22 cellular contexts compared by ENCODE assay signal in genomic region chr1:159079518-159079917, GRCh38. TPM values are rescaled to one million over a fixed set of nuclear protein-coding genes. Genes with fewer than 3 reads are reported as not detected.
"Had no signal": no experiment of that assay in that cellular context is flagged by ENCODE, and none has a peak within 500 bp of the region (broad histone marks: within the 10 kb centered on the region; RNA-seq: fewer than 3 reads in every experiment).

No MANE protein-coding gene starts in this region.

- H3K27ac Mint-ChIP-seq: activated naive CD8-positive, alpha-beta T cell treated with anti-CD3 and anti-CD28 coated beads, Interleukin-2, amount 10 ng/mL, durations not matched to agents 7 days and 5 days; mesothelial cell of epicardium; nephron progenitor cell; stimulated activated naive CD8-positive, alpha-beta T cell treated with anti-CD3 and anti-CD28 coated beads, Interleukin-15, Interleukin-2, amounts not matched to agents 100 ng/mL and 50 ng/mL, for 24 hours had no signal

- H3K4me1 Mint-ChIP-seq: mesothelial cell of epicardium had no signal

- H3K9me3 Mint-ChIP-seq: activated naive CD8-positive, alpha-beta T cell treated with anti-CD3 and anti-CD28 coated beads, Interleukin-2, amount 10 ng/mL, durations not matched to agents 7 days and 5 days; activated T-cell treated with anti-CD3 and anti-CD28 coated beads, Interleukin-2, amount 50 U/mL, for 4 hours; mesothelial cell of epicardium; stimulated activated naive CD8-positive, alpha-beta T cell treated with anti-CD3 and anti-CD28 coated beads, Interleukin-15, Interleukin-2, amounts not matched to agents 100 ng/mL and 50 ng/mL, for 24 hours had no signal

- DNase-seq: activated CD4-positive, alpha-beta T cell treated with anti-CD3 and anti-CD28 coated beads, Interleukin-2, amount 50 U/mL, for 4 hours; activated CD4-positive, CD25-positive, alpha-beta regulatory T cell treated with anti-CD3 and anti-CD28 coated beads, Interleukin-2, amount 50 U/mL, for 72 hours; activated gamma-delta T cell; activated naive CD8-positive, alpha-beta T cell treated with anti-CD3 and anti-CD28 coated beads, Interleukin-2, amount 10 ng/mL, durations not matched to agents 7 days and 5 days; activated T-cell treated with anti-CD3 and anti-CD28 coated beads, Interleukin-2, amount 50 U/mL, for 4 hours; anterior cingulate cortex; cerebellar nuclear complex; effector CD8-positive, alpha-beta T cell; gastrocnemius medialis; heart right ventricle; left colon; lower lobe of right lung; nephron progenitor cell; ovary; right lobe of liver; SW 1271; trophoblast cell had no signal

- ATAC-seq: activated T-cell treated with anti-CD3 and anti-CD28 coated beads, Interleukin-2, amount 50 U/mL, for 4 hours; gastrocnemius medialis; heart right ventricle; left colon; lower lobe of right lung; right lobe of liver had no signal

- H3K27me3 Mint-ChIP-seq: stimulated activated naive CD8-positive, alpha-beta T cell treated with anti-CD3 and anti-CD28 coated beads, Interleukin-15, Interleukin-2, amounts not matched to agents 100 ng/mL and 50 ng/mL, for 24 hours had no signal

- H3K36me3 Mint-ChIP-seq: activated naive CD8-positive, alpha-beta T cell treated with anti-CD3 and anti-CD28 coated beads, Interleukin-2, amount 10 ng/mL, durations not matched to agents 7 days and 5 days; mesothelial cell of epicardium had no signal

- H3K4me3 Mint-ChIP-seq: activated naive CD8-positive, alpha-beta T cell treated with anti-CD3 and anti-CD28 coated beads, Interleukin-2, amount 10 ng/mL, durations not matched to agents 7 days and 5 days; activated T-cell treated with anti-CD3 and anti-CD28 coated beads, Interleukin-2, amount 50 U/mL, for 4 hours; mesothelial cell of epicardium; nephron progenitor cell; stimulated activated naive CD8-positive, alpha-beta T cell treated with anti-CD3 and anti-CD28 coated beads, Interleukin-15, Interleukin-2, amounts not matched to agents 100 ng/mL and 50 ng/mL, for 24 hours had no signal

RNA-seq across cellular contexts. Expression of gene AIM2, which starts 3.0 kb away (rescaled TPM):
- total RNA-seq: endothelial cell of umbilical vein, gastrocnemius medialis, pulmonary artery endothelial cell, suprapubic skin had no signal
- polyA plus RNA-seq: endothelial cell of umbilical vein had no signal
